In genomic region chr17:49738456-49739163, GRCh38 we compare ENCODE assay signal across 11 cellular contexts. TPM values are rescaled to one million over a fixed set of nuclear protein-coding genes. Genes with fewer than 3 reads are reported as not detected.
DNase-seq lines count a peak whose midpoint lies in the region; ATAC-seq and TF ChIP-seq lines count a peak whose summit lies in the region.
"Had no signal": no experiment of that assay in that cellular context is flagged by ENCODE, and none has a peak within 500 bp of the region (broad histone marks: within the 10 kb centered on the region; RNA-seq: fewer than 3 reads in every experiment).

No MANE protein-coding gene starts in this region.

- DNase-seq in NK-92 treated with Interleukin-12 subunit alpha and Interleukin-12 subunit beta, amount 100 ng/mL, for 24 hours (lab: John Stamatoyannopoulos, UW) = peak; percentile 39
- DNase-seq in NK-92 (lab: John Stamatoyannopoulos, UW; ENCODE audit: unreplicated experiment) = no peak
- no peak for DNase-seq in T-cell
- DNase-seq in erythroblast (lab: John Stamatoyannopoulos, UW) = peak; percentile 44 to 71
- no peak for DNase-seq in stimulated activated CD4-positive, alpha-beta T cell treated with anti-CD3 and anti-CD28 coated beads, Interleukin-4, amount 100 ng/mL, for 1 hour
- DNase-seq in NCI-H524 treated with DMSO at 0.1 percent for 48 hours (lab: John Stamatoyannopoulos, UW) = no peak
- DNase-seq in globus pallidus (ENCODE audit: low spot score) = no peak
- DNase-seq: EL, left lung, NCI-H2171 had no signal

- no peaks in the 10 kb centered on the region for H3K9me3 Mint-ChIP-seq in T-cell

- no peak overlapping the region for H3K4me3 ChIP-seq in skin epidermis

- peaks cover 31% of the 10 kb centered on the region for H3K36me3 Mint-ChIP-seq in T-cell

- H3K27ac ChIP-seq in skin epidermis = peak overlapping the region in 17 of 21 experiments; percentile 42 to 93 (median 73)

- H3K4me3 Mint-ChIP-seq in T-cell = peak overlapping the region; percentile 82 to 95 (median 89)

- no peaks in the 10 kb centered on the region for H3K27me3 Mint-ChIP-seq in T-cell

- TF ChIP-seq POLR2A in erythroblast (IDR thresholded peaks at IDR 0.05; ENCODE audit: low read length) = no peak

- peaks cover 80 to 85% (median 85%) of the 10 kb centered on the region in 3 donors for H3K4me1 Mint-ChIP-seq in T-cell

- CTCF ChIA-PET in T-cell (lab: Charles Lee) = interaction anchor here (0.5 to 2.0 kb wide), 8 partner anchors 10 to 30 kb away, joined by 3 to 10 read pairs (median 5); partner anchors contain the start of genes FAM117A (in 1 of the 2) and SLC35B1 (in 1 of the 2)

- no peak for ATAC-seq in T-cell (replicated peaks in 1 of 4)

- peak overlapping the region; percentile 100 for H3K27ac Mint-ChIP-seq in T-cell

- POLR2A ChIA-PET in T-cell (lab: Charles Lee) = interaction anchor here (0.6 to 6.6 kb wide), 6 partner anchors 8 to 524 kb away, joined by 3 to 79 read pairs (median 5); partner anchors contain the start of gene FAM117A (in 2 of the 2)

RNA-seq across cellular contexts. Expression of gene FAM117A, which starts 25.3 kb away (rescaled TPM):
- 100 to 1,000 TPM in 2 of 5 donors, 10 to 100 TPM in 3; 71.9 to 105 (median 99.1) TPM for total RNA-seq in T-cell

RNA-seq across cellular contexts. Expression of gene SLC35B1, which starts 30.8 kb away (rescaled TPM):
- total RNA-seq in T-cell = 10 to 100 TPM; 40.5 to 57.1 (median 42.8) TPM

RNA-seq across cellular contexts. Expression of gene KAT7, which starts 49.9 kb away (rescaled TPM):
- 100 to 1,000 TPM in 2 of 5 donors, 10 to 100 TPM in 3; 96.8 to 197 (median 99.7) TPM for total RNA-seq in T-cell

Comparison
In these comparisons a context has a peak if more than half of its experiments do, and no peak if none do; other contexts are left out.
1. DNase-seq: peak in NK-92 treated with Interleukin-12 subunit alpha and Interleukin-12 subunit beta, amount 100 ng/mL, for 24 hours (single experiment) and erythroblast (2 of 2); none in NK-92 (single experiment), T-cell (0 of 34), stimulated activated CD4-positive, alpha-beta T cell treated with anti-CD3 and anti-CD28 coated beads, Interleukin-4, amount 100 ng/mL, for 1 hour (single experiment), NCI-H524 treated with DMSO at 0.1 percent for 48 hours (single experiment) and globus pallidus (single experiment).